11 cellular contexts compared by ENCODE assay signal in genomic region chr6:116090251-116090650, GRCh38. TPM values are rescaled to one million over a fixed set of nuclear protein-coding genes. Genes with fewer than 3 reads are reported as not detected.
DNase-seq lines count a peak whose midpoint lies in the region; ATAC-seq and TF ChIP-seq lines count a peak whose summit lies in the region.
"Had no signal": no experiment of that assay in that cellular context is flagged by ENCODE, and none has a peak within 500 bp of the region (broad histone marks: within the 10 kb centered on the region; RNA-seq: fewer than 3 reads in every experiment).

No MANE protein-coding gene starts in this region.

- intact Hi-C loops in ovary (cut with DNase I) = no loop called here

- H3K36me3 ChIP-seq in ovary = no peaks in the 10 kb centered on the region
- H3K36me3 ChIP-seq: cardiac muscle cell had no signal

- H3K27me3 Mint-ChIP-seq in natural killer cell treated with Interleukin-12 subunit alpha and Interleukin-12 subunit beta and Interleukin-15 and Interleukin-18, amount 100 ng/mL, for 72 hours = peaks cover 0 to 5% of the 10 kb centered on the region in 2 donors

- no peaks in the 10 kb centered on the region for H3K9me3 Mint-ChIP-seq in natural killer cell treated with Interleukin-12 subunit alpha and Interleukin-12 subunit beta and Interleukin-15 and Interleukin-18, amount 100 ng/mL, for 72 hours

- DNase-seq in natural killer cell treated with Interleukin-12 subunit alpha and Interleukin-12 subunit beta and Interleukin-15 and Interleukin-18, amount 100 ng/mL, for 72 hours (ENCODE audit: low spot score) = no peak
- DNase-seq in NOMO-1 treated with dmso at 0.1 percent for 144 hours (lab: John Stamatoyannopoulos, UW; ENCODE audit: unreplicated experiment) (no peak), left lobe of liver (ENCODE audit: low spot score) (no peak), ovary (no peak)
- DNase-seq: activated T-cell treated with anti-CD3 and anti-CD28 coated beads for 4 hours, psoas muscle, SW 1271 had no signal

- no peak for TF ChIP-seq EP300 in ovary (IDR thresholded peaks at IDR 0.05)

- no peaks in the 10 kb centered on the region for H3K27me3 ChIP-seq in ovary
- H3K27me3 ChIP-seq: cardiac muscle cell had no signal

- H3K4me1 Mint-ChIP-seq in natural killer cell treated with Interleukin-12 subunit alpha and Interleukin-12 subunit beta and Interleukin-15 and Interleukin-18, amount 100 ng/mL, for 72 hours (ENCODE audit: low read depth in 2 of 2) = peaks cover 6 to 7% of the 10 kb centered on the region in 2 donors

- H3K36me3 Mint-ChIP-seq in natural killer cell treated with Interleukin-12 subunit alpha and Interleukin-12 subunit beta and Interleukin-15 and Interleukin-18, amount 100 ng/mL, for 72 hours = no peaks in the 10 kb centered on the region

- H3K27ac ChIP-seq in ovary = no peak overlapping the region
- H3K27ac ChIP-seq: cardiac muscle cell, psoas muscle had no signal

- TF ChIP-seq CTCF in ovary (IDR thresholded peaks at IDR 0.05) = no peak

- H3K4me1 ChIP-seq in ovary (ENCODE audit: insufficient read depth) = no peaks in the 10 kb centered on the region
- H3K4me1 ChIP-seq: psoas muscle had no signal

- no peak for TF ChIP-seq POLR2A in ovary (IDR thresholded peaks at IDR 0.05)

- peak; percentile 49 for ATAC-seq in GM19023 (IDR thresholded peaks at IDR 0.05; ENCODE audit: unreplicated experiment)
- peak; percentile 67 for ATAC-seq in GM21717 (IDR thresholded peaks at IDR 0.05; ENCODE audit: unreplicated experiment)
- peak; percentile 43 for ATAC-seq in HG03175 (IDR thresholded peaks at IDR 0.05; ENCODE audit: unreplicated experiment)
- peak; percentile 65 to 76 for ATAC-seq in natural killer cell treated with Interleukin-12 subunit alpha and Interleukin-12 subunit beta and Interleukin-15 and Interleukin-18, amount 100 ng/mL, for 72 hours
- ATAC-seq in left lobe of liver = no peak
- ATAC-seq: psoas muscle had no signal

- 78 to 93% (median 89%) methylated on average over 2 of the region's 2 CpGs for WGBS in ovary, 3 donors

- H3K4me3 Mint-ChIP-seq in natural killer cell treated with Interleukin-12 subunit alpha and Interleukin-12 subunit beta and Interleukin-15 and Interleukin-18, amount 100 ng/mL, for 72 hours = no peak overlapping the region

- no peaks in the 10 kb centered on the region for H3K9me3 ChIP-seq in ovary
- H3K9me3 ChIP-seq: psoas muscle had no signal

- no peak overlapping the region for H3K4me3 ChIP-seq in ovary
- H3K4me3 ChIP-seq: cardiac muscle cell, psoas muscle had no signal

- H3K27ac Mint-ChIP-seq in natural killer cell treated with Interleukin-12 subunit alpha and Interleukin-12 subunit beta and Interleukin-15 and Interleukin-18, amount 100 ng/mL, for 72 hours = no peak overlapping the region

RNA-seq across cellular contexts. Expression of gene NT5DC1, which starts 10.4 kb away (rescaled TPM):
- total RNA-seq in natural killer cell treated with Interleukin-12 subunit alpha and Interleukin-12 subunit beta and Interleukin-15 and Interleukin-18, amount 100 ng/mL, for 72 hours = 10 to 100 TPM; 28.4 to 33.9 TPM
- total RNA-seq in left lobe of liver (50.4 TPM), ovary (10 to 100 TPM in 6 of 7 donors, 1 to 10 TPM in 1; 5.1 to 33.9 (median 27.8) TPM)
- polyA plus RNA-seq in ovary = 10 to 100 TPM; 14.4 to 25.5 TPM

RNA-seq across cellular contexts. Expression of gene FRK, which starts 29.6 kb away (rescaled TPM):
- total RNA-seq in natural killer cell treated with Interleukin-12 subunit alpha and Interleukin-12 subunit beta and Interleukin-15 and Interleukin-18, amount 100 ng/mL, for 72 hours = under 1 TPM in 1 of 2 donors, not detected in 1; 0.02 TPM
- total RNA-seq in left lobe of liver = 12.6 TPM
- total RNA-seq in ovary = 1 to 10 TPM in 4 of 7 donors, under 1 TPM in 3; 0.38 to 3.2 (median 1.1) TPM
- polyA plus RNA-seq in ovary = 1 to 10 TPM in 1 of 2 donors, under 1 TPM in 1; 0.75 to 3.5 TPM

RNA-seq across cellular contexts. Expression of gene COL10A1, which starts 35.7 kb away (rescaled TPM):
- not detected for total RNA-seq in natural killer cell treated with Interleukin-12 subunit alpha and Interleukin-12 subunit beta and Interleukin-15 and Interleukin-18, amount 100 ng/mL, for 72 hours
- not detected for total RNA-seq in left lobe of liver
- total RNA-seq in ovary = 1 to 10 TPM in 3 of 7 donors, under 1 TPM in 3, not detected in 1; 0.18 to 2.9 (median 0.70) TPM
- polyA plus RNA-seq in ovary = 1 to 10 TPM in 1 of 2 donors, under 1 TPM in 1; 0.19 to 4.4 TPM
- total RNA-seq: cardiac muscle cell had no signal
